In genomic region chrX:120244395-120244734, GRCh38 we compare ENCODE assay signal across 8 cellular contexts. TPM values are rescaled to one million over a fixed set of nuclear protein-coding genes. Genes with fewer than 3 reads are reported as not detected.
DNase-seq lines count a peak whose midpoint lies in the region; TF ChIP-seq lines count a peak whose summit lies in the region.

No MANE protein-coding gene starts in this region.

- H3K4me1 ChIP-seq in OCI-LY3 (ENCODE audit: low read length) (peaks cover 15% of the 10 kb centered on the region), esophagus squamous epithelium (peaks cover 0 to 16% (median 0%) of the 10 kb centered on the region in 3 donors)

- H3K4me2 ChIP-seq in OCI-LY3 (ENCODE audit: low read length) = peak overlapping the region; percentile 91

- no peaks in the 10 kb centered on the region for H3K9me3 Mint-ChIP-seq in T-helper 1 cell treated with Interleukin-12 subunit alpha and Interleukin-12 subunit beta and Interleukin-4 antibody, amounts not matched to agents 30 μg/mL and 1 μg/mL, for 36 hours
- peaks cover 6% of the 10 kb centered on the region for H3K9me3 Mint-ChIP-seq in progenitor cell of endocrine pancreas (ENCODE audit: low read depth)

- H2AFZ ChIP-seq in OCI-LY3 (ENCODE audit: low read depth, low read length) = peak overlapping the region; percentile 91

- peak overlapping the region; percentile 68 for H3K9ac ChIP-seq in OCI-LY3 (ENCODE audit: low read length)

- intact Hi-C loops in esophagus squamous epithelium (cut with DNase I) = no loop called here

- TF ChIP-seq POLR2A in esophagus squamous epithelium (IDR thresholded peaks at IDR 0.05) = no peak

- no peak for TF ChIP-seq CTCF in OCI-LY3 (IDR thresholded peaks at IDR 0.05; ENCODE audit: low read depth, low read length)
- no peak for TF ChIP-seq CTCF in esophagus squamous epithelium (IDR thresholded peaks at IDR 0.05)
- TF ChIP-seq CTCF in progenitor cell of endocrine pancreas (IDR thresholded peaks at IDR 0.05; ENCODE audit: unreplicated experiment) = no peak

- peaks cover 5% of the 10 kb centered on the region for H3K27me3 Mint-ChIP-seq in T-helper 1 cell treated with Interleukin-12 subunit alpha and Interleukin-12 subunit beta and Interleukin-4 antibody, amounts not matched to agents 30 μg/mL and 1 μg/mL, for 36 hours (ENCODE audit: low read depth)
- H3K27me3 Mint-ChIP-seq in progenitor cell of endocrine pancreas = peaks cover 15% of the 10 kb centered on the region

- 1 to 36% methylated on average over 16 of the region's 16 CpGs for WGBS in esophagus squamous epithelium, 2 donors

- peak overlapping the region; percentile 94 for H3K4me3 Mint-ChIP-seq in T-helper 1 cell treated with Interleukin-12 subunit alpha and Interleukin-12 subunit beta and Interleukin-4 antibody, amounts not matched to agents 30 μg/mL and 1 μg/mL, for 36 hours
- peak overlapping the region; percentile 86 for H3K4me3 Mint-ChIP-seq in progenitor cell of endocrine pancreas (ENCODE audit: low read depth)

- H3K27ac ChIP-seq in OCI-LY3 (ENCODE audit: low read length) = no peak overlapping the region
- H3K27ac ChIP-seq in esophagus squamous epithelium = peak overlapping the region; percentile 77 to 93 (median 88)

- H3K27me3 ChIP-seq in OCI-LY3 (ENCODE audit: low read depth, low read length) = no peaks in the 10 kb centered on the region
- H3K27me3 ChIP-seq in esophagus squamous epithelium = no peaks in the 10 kb centered on the region

- peaks cover 6% of the 10 kb centered on the region; the same call in 1 of the 2 replicates for H3K79me2 ChIP-seq in OCI-LY3 (ENCODE audit: low read length)

- H3K36me3 ChIP-seq in OCI-LY3 (replicated peaks; ENCODE audit: low read depth, low read length) (no peaks in the 10 kb centered on the region), esophagus squamous epithelium (peaks cover 0 to 7% (median 0%) of the 10 kb centered on the region in 3 donors)

- peaks cover 14% of the 10 kb centered on the region for H3K4me1 Mint-ChIP-seq in T-helper 1 cell treated with Interleukin-12 subunit alpha and Interleukin-12 subunit beta and Interleukin-4 antibody, amounts not matched to agents 30 μg/mL and 1 μg/mL, for 36 hours (ENCODE audit: low read depth)
- peaks cover 6% of the 10 kb centered on the region for H3K4me1 Mint-ChIP-seq in progenitor cell of endocrine pancreas (ENCODE audit: low read depth)

- H4K20me1 ChIP-seq in OCI-LY3 (ENCODE audit: insufficient read depth, low read length) = no peaks in the 10 kb centered on the region

- H3K36me3 Mint-ChIP-seq in T-helper 1 cell treated with Interleukin-12 subunit alpha and Interleukin-12 subunit beta and Interleukin-4 antibody, amounts not matched to agents 30 μg/mL and 1 μg/mL, for 36 hours (ENCODE audit: low read depth) = no peaks in the 10 kb centered on the region
- H3K36me3 Mint-ChIP-seq in progenitor cell of endocrine pancreas (ENCODE audit: insufficient read depth) = no peaks in the 10 kb centered on the region

- peak overlapping the region; percentile 83 for H3K27ac Mint-ChIP-seq in T-helper 1 cell treated with Interleukin-12 subunit alpha and Interleukin-12 subunit beta and Interleukin-4 antibody, amounts not matched to agents 30 μg/mL and 1 μg/mL, for 36 hours
- H3K27ac Mint-ChIP-seq in progenitor cell of endocrine pancreas = peak overlapping the region; percentile 90

- H3K4me3 ChIP-seq in OCI-LY3 (ENCODE audit: low read length) (peak overlapping the region; percentile 94), esophagus squamous epithelium (peak overlapping the region; percentile 54 to 77 (median 68))

- H3K9me3 ChIP-seq in OCI-LY3 (ENCODE audit: insufficient read depth, low read length) (no peaks in the 10 kb centered on the region), esophagus squamous epithelium (no peaks in the 10 kb centered on the region)

- no peak for DNase-seq in T-helper 1 cell
- no peak for DNase-seq in esophagus squamous epithelium (lab: John Stamatoyannopoulos, UW)
- no peak for DNase-seq in progenitor cell of endocrine pancreas (ENCODE audit: low spot score, unreplicated experiment)
- no peak for DNase-seq in KG1 (lab: John Stamatoyannopoulos, UW)
- no peak for DNase-seq in activated CD8-positive, alpha-beta memory T cell treated with anti-CD3 and anti-CD28 coated beads, Interleukin-2, amount 50 U/mL, for 48 hours
- DNase-seq in HCEC 1CT = no peak

RNA-seq across cellular contexts. Expression of gene ZBTB33, which starts 6.2 kb away (rescaled TPM):
- 10 to 100 TPM; 10.8 to 19.5 (median 15.6) TPM for total RNA-seq in esophagus squamous epithelium
- 40.4 and 41.3 TPM in 2 replicates for total RNA-seq in progenitor cell of endocrine pancreas
